13 cellular contexts compared by ENCODE assay signal in genomic region chr3:126961791-126962461, GRCh38. TPM values are rescaled to one million over a fixed set of nuclear protein-coding genes. Genes with fewer than 3 reads are reported as not detected.
A peak's percentile ranks its signal among the peaks of the same experiment; 100 is the strongest.
DNase-seq lines count a peak whose midpoint lies in the region; ATAC-seq and TF ChIP-seq lines count a peak whose summit lies in the region.
"Had no signal": no experiment of that assay in that cellular context is flagged by ENCODE, and none has a peak within 500 bp of the region (broad histone marks: within the 10 kb centered on the region; RNA-seq: fewer than 3 reads in every experiment).

No MANE protein-coding gene starts in this region.

- TF ChIP-seq EP300 in stomach (IDR thresholded peaks at IDR 0.05), result no peak

- 92% methylated on average over 11 of the region's 11 CpGs for WGBS in mesenchymal stem cell
- 91% methylated on average over 11 of the region's 11 CpGs for WGBS in thymus
- WGBS in stomach, 5 donors, result 69 to 84% (median 81%) methylated on average over 11 of the region's 11 CpGs

- peak overlapping the region in 1 of 2 experiments; percentile 3 for H3K18ac ChIP-seq in mesenchymal stem cell (ENCODE audit: low read depth in 1 of 2, low read length in 2 of 2)

- H2BK15ac ChIP-seq in mesenchymal stem cell (ENCODE audit: low read depth, poor library complexity, severe bottlenecking), result no peak overlapping the region

- no peaks in the 10 kb centered on the region for H3K36me3 ChIP-seq in RWPE2 (ENCODE audit: low read depth)
- peaks cover 0 to 29% of the 10 kb centered on the region in 2 experiments for H3K36me3 ChIP-seq in mesenchymal stem cell (ENCODE audit: control insufficient read depth in 1 of 2, insufficient read depth in 2 of 2, low read depth in 1 of 2, low read length in 2 of 2)
- H3K36me3 ChIP-seq in thymus (ENCODE audit: control insufficient read depth, insufficient read depth), result no peaks in the 10 kb centered on the region
- no peaks in the 10 kb centered on the region for H3K36me3 ChIP-seq in stomach

- intact Hi-C loops in stomach (cut with DNase I; ENCODE audit: low total_unique reads), result no loop called here

- H3K9me3 ChIP-seq in RWPE2 (ENCODE audit: severe bottlenecking) (no peaks in the 10 kb centered on the region), mesenchymal stem cell (ENCODE audit: control insufficient read depth, low read length) (no peaks in the 10 kb centered on the region), thymus (ENCODE audit: control insufficient read depth) (no peaks in the 10 kb centered on the region), stomach (no peaks in the 10 kb centered on the region)

- peak overlapping the region; percentile 40 for H3K9ac ChIP-seq in mesenchymal stem cell (ENCODE audit: low read length)

- H3K23ac ChIP-seq in mesenchymal stem cell (ENCODE audit: low read length in 2 of 2), result no peak overlapping the region

- no peaks in the 10 kb centered on the region for H3K27me3 ChIP-seq in RWPE2 (ENCODE audit: insufficient read depth, poor library complexity, severe bottlenecking)
- no peaks in the 10 kb centered on the region for H3K27me3 ChIP-seq in mesenchymal stem cell (ENCODE audit: control insufficient read depth in 1 of 2, insufficient read depth in 1 of 2, low read length in 2 of 2)
- H3K27me3 ChIP-seq in thymus (ENCODE audit: control insufficient read depth, insufficient read depth), result no peaks in the 10 kb centered on the region
- H3K27me3 ChIP-seq in stomach, result no peaks in the 10 kb centered on the region

- ATAC-seq in RWPE2 (ENCODE audit: low read depth), result no peak
- no peak for ATAC-seq in GM21528 (IDR thresholded peaks at IDR 0.05; ENCODE audit: low FRiP score, unreplicated experiment)

- no peak overlapping the region for H2BK5ac ChIP-seq in mesenchymal stem cell (ENCODE audit: low read depth, low read length, poor library complexity, severe bottlenecking)

- H2AK5ac ChIP-seq in mesenchymal stem cell (ENCODE audit: low read length, severe bottlenecking), result no peak overlapping the region

- no peak for TF ChIP-seq POLR2A in stomach (IDR thresholded peaks at IDR 0.05)

- H3K14ac ChIP-seq in mesenchymal stem cell (ENCODE audit: low read length in 2 of 2), result peak overlapping the region in 1 of 2 experiments; percentile 37

- peaks cover 24% of the 10 kb centered on the region for H3K4me1 ChIP-seq in RWPE2 (ENCODE audit: insufficient read depth, poor library complexity, severe bottlenecking)
- peaks cover 21% of the 10 kb centered on the region for H3K4me1 ChIP-seq in mesenchymal stem cell (ENCODE audit: control insufficient read depth, insufficient read depth, low read depth, low read length)
- no peaks in the 10 kb centered on the region for H3K4me1 ChIP-seq in thymus (ENCODE audit: control insufficient read depth, insufficient read depth, low read length)
- H3K4me1 ChIP-seq in stomach, result peaks cover 0 to 24% (median 9%) of the 10 kb centered on the region in 4 donors

- TF ChIP-seq CTCF in RWPE2 (IDR thresholded peaks at IDR 0.05; ENCODE audit: poor library complexity, severe bottlenecking) (no peak), stomach (IDR thresholded peaks at IDR 0.05) (no peak)

- H3K4me3 ChIP-seq in RWPE2 (ENCODE audit: severe bottlenecking) (no peak overlapping the region), mesenchymal stem cell (ENCODE audit: insufficient read depth in 1 of 2, low read depth in 1 of 2, low read length in 2 of 2) (no peak overlapping the region), thymus (ENCODE audit: low read length) (no peak overlapping the region), stomach (no peak overlapping the region)

- peak overlapping the region; percentile 7 to 12 for H2BK12ac ChIP-seq in mesenchymal stem cell (ENCODE audit: low read length in 2 of 2)

- DNase-seq in RWPE2 (ENCODE audit: low spot score) (peak; percentile 39), fibroblast of gingiva (ENCODE audit: low read depth) (peak; percentile 28), mesenchymal stem cell (no peak), T-helper 9 cell (no peak), stomach (no peak)
- DNase-seq: activated CD4-positive, alpha-beta memory T cell treated with anti-CD3 and anti-CD28 coated beads for 36 hours; anterior cingulate cortex; COR-L47; GF-D8; stimulated activated CD4-positive, alpha-beta T cell treated with anti-CD3 and anti-CD28 coated beads, Interleukin-2, amount 100 ng/mL, for 24 hours; stimulated activated CD8-positive, alpha-beta memory T cell treated with anti-CD3 and anti-CD28 coated beads, Interleukin-4, amount 100 ng/mL, for 48 hours had no signal

- no peak overlapping the region for H3K4me2 ChIP-seq in mesenchymal stem cell (ENCODE audit: low read length, poor library complexity, severe bottlenecking)

- H2AFZ ChIP-seq in mesenchymal stem cell (ENCODE audit: low read depth, low read length), result no peak overlapping the region

- peak overlapping the region in 1 of 2 experiments; percentile 48 for H3K4ac ChIP-seq in mesenchymal stem cell (ENCODE audit: low read depth in 1 of 2, low read length in 2 of 2)

- H4K8ac ChIP-seq in mesenchymal stem cell (ENCODE audit: low read length), result peak overlapping the region; percentile 45

- no peak overlapping the region for H2BK120ac ChIP-seq in mesenchymal stem cell (ENCODE audit: low read depth, low read length)

- H3K27ac ChIP-seq in RWPE2 (ENCODE audit: poor library complexity, severe bottlenecking) (peak overlapping the region; percentile 37), mesenchymal stem cell (ENCODE audit: low read length, poor library complexity, severe bottlenecking) (no peak overlapping the region), thymus (ENCODE audit: low read depth) (peak overlapping the region; percentile 37), stomach (peak overlapping the region in 1 of 5 donors; percentile 14)

- no peaks in the 10 kb centered on the region for H3K79me1 ChIP-seq in mesenchymal stem cell (replicated peaks; ENCODE audit: low read length, poor library complexity, severe bottlenecking)

- H4K91ac ChIP-seq in mesenchymal stem cell (ENCODE audit: low read length), result peak overlapping the region; percentile 57

RNA-seq across cellular contexts. Expression of gene PLXNA1, which starts 21.0 kb away (rescaled TPM):
- 51.0 TPM for polyA plus RNA-seq in mesenchymal stem cell (2013, experiment 1 of 2)
- polyA plus RNA-seq in mesenchymal stem cell (2013, experiment 2 of 2), result 49.9 TPM
- polyA plus RNA-seq in thymus, result 9.6 TPM
- total RNA-seq in stomach, result 10 to 100 TPM; 12.1 to 54.7 (median 16.9) TPM
- polyA plus RNA-seq in stomach, result 1 to 10 TPM in 2 of 3 donors, under 1 TPM in 1; 0.92 to 7.0 (median 3.4) TPM

Comparison
In these comparisons a context has a peak if more than half of its experiments do, and no peak if none do; other contexts are left out.
1. DNase-seq: peak in RWPE2 (single experiment) and fibroblast of gingiva (single experiment); none in mesenchymal stem cell (single experiment), T-helper 9 cell (single experiment) and stomach (single experiment).